1 cellular context compared by ENCODE assay signal in the genomic region with DNA sequence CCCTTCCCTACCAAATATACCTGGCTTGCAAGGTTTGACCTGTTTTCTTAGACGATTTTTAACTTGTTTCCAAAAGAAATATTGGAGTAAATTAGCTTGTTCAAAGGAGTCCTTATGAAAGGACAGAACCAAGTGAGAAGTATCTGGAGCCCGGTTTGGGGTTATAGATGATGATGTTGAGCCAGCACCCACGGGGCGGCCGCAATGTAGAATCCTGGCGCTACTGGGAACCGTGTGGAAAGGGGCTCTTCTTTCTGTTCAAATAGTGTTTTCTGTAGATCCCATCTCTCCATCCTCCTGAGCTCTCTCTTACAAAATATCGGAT.
TF ChIP-seq lines count a peak whose summit lies in the region.

No MANE protein-coding gene starts in this region.

TF ChIP-seq in IMR-90, 13 proteins besides CTCF, POLR2A, EP300 and RAD21 (continued from another document):
- TF ChIP-seq, protein P1, sequence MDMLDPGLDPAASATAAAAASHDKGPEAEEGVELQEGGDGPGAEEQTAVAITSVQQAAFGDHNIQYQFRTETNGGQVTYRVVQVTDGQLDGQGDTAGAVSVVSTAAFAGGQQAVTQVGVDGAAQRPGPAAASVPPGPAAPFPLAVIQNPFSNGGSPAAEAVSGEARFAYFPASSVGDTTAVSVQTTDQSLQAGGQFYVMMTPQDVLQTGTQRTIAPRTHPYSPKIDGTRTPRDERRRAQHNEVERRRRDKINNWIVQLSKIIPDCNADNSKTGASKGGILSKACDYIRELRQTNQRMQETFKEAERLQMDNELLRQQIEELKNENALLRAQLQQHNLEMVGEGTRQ (IDR thresholded peaks at IDR 0.05; ENCODE audit: low read depth, low read length), result no peak
